Comparison of ENCODE assay signal across 9 cellular contexts in genomic region chr1:50750021-50750619, GRCh38.
A peak's percentile ranks its signal among the peaks of the same experiment; 100 is the strongest.
DNase-seq lines count a peak whose midpoint lies in the region; ATAC-seq and TF ChIP-seq lines count a peak whose summit lies in the region.
"Had no signal": no experiment of that assay in that cellular context is flagged by ENCODE, and none has a peak within 500 bp of the region (broad histone marks: within the 10 kb centered on the region; RNA-seq: fewer than 3 reads in every experiment).

No MANE protein-coding gene starts in this region.

- H3K4me3 ChIP-seq in foreskin fibroblast (ENCODE audit: low read depth in 1 of 2, low read length in 2 of 2): no peak overlapping the region

- TF ChIP-seq CTCF in 22Rv1 (IDR thresholded peaks at IDR 0.05) (peak; percentile 69), GM12872 (IDR thresholded peaks at IDR 0.05; ENCODE audit: insufficient read depth, low read depth, low read length) (peak; percentile 25; the same call in 1 of the 3 replicates), foreskin fibroblast (IDR thresholded peaks at IDR 0.05; ENCODE audit: low read depth, low read length) (peak; percentile 52)

- H3K27ac ChIP-seq in 22Rv1: no peak overlapping the region

- ATAC-seq in GM21526 (IDR thresholded peaks at IDR 0.05; ENCODE audit: low FRiP score, unreplicated experiment): no peak

- DNase-seq in RPMI7951 (ENCODE audit: low read depth): peak; percentile 37
- DNase-seq in foreskin fibroblast: peak; percentile 18 to 62
- no peak for DNase-seq in stimulated activated CD4-positive, alpha-beta T cell treated with anti-CD3 and anti-CD28 coated beads, Interleukin-15, amount 100 ng/mL, for 24 hours
- no peak for DNase-seq in COR-L47 (lab: John Stamatoyannopoulos, UW)
- DNase-seq in mesenteric fat pad (ENCODE audit: low spot score): no peak
- DNase-seq: activated naive CD8-positive, alpha-beta T cell treated with anti-CD3 and anti-CD28 coated beads, Interleukin-2, amount 10 ng/mL, durations not matched to agents 7 days and 5 days had no signal

Comparison
In these comparisons a context has a peak if more than half of its experiments do, and no peak if none do; other contexts are left out.
1. DNase-seq: peak in RPMI7951 (single experiment) and foreskin fibroblast (2 of 2); none in stimulated activated CD4-positive, alpha-beta T cell treated with anti-CD3 and anti-CD28 coated beads, Interleukin-15, amount 100 ng/mL, for 24 hours (single experiment), COR-L47 (single experiment) and mesenteric fat pad (single experiment).
2. Peak in every context shown above with its lines, with median percentiles within 50 percentile points of each other: CTCF ChIP-seq.